16 cellular contexts compared by ENCODE assay signal in genomic region chr3:128242818-128243601, GRCh38.
DNase-seq lines count a peak whose midpoint lies in the region; ATAC-seq lines count a peak whose summit lies in the region.
"Had no signal": no experiment of that assay in that cellular context is flagged by ENCODE, and none has a peak within 500 bp of the region (broad histone marks: within the 10 kb centered on the region; RNA-seq: fewer than 3 reads in every experiment).

No MANE protein-coding gene starts in this region.

- H3K36me3 Mint-ChIP-seq in T-helper 2 cell treated with Interferon-gamma antibody and Interleukin-4, amounts not matched to agents 5 μg/mL and 100 μg/mL, for 36 hours (ENCODE audit: low read depth) = peaks cover 6% of the 10 kb centered on the region
- no peaks in the 10 kb centered on the region for H3K36me3 Mint-ChIP-seq in effector memory CD8-positive, alpha-beta T cell (ENCODE audit: insufficient read depth)

- H3K4me3 ChIP-seq in BLaER1 treated with 17β-estradiol and CSF1 and Interleukin-3, amounts not matched to agents 10 nM and 100 nM = no peak overlapping the region
- H3K4me3 ChIP-seq: adrenal gland, BLaER1, suprapubic skin had no signal

- H3K4me1 Mint-ChIP-seq in T-helper 2 cell treated with Interferon-gamma antibody and Interleukin-4, amounts not matched to agents 5 μg/mL and 100 μg/mL, for 36 hours (ENCODE audit: low read depth) = peaks cover 11% of the 10 kb centered on the region
- peaks cover 16 to 18% of the 10 kb centered on the region in 2 donors for H3K4me1 Mint-ChIP-seq in effector memory CD8-positive, alpha-beta T cell (ENCODE audit: low read depth in 2 of 2)

- no peak overlapping the region for H3K9ac ChIP-seq in BLaER1 treated with 17β-estradiol and CSF1 and Interleukin-3, amounts not matched to agents 10 nM and 100 nM
- H3K9ac ChIP-seq: BLaER1 had no signal

- peaks cover 0 to 31% (median 5%) of the 10 kb centered on the region in 11 experiments; a peak in 10 of 22 replicates for H4K20me1 ChIP-seq in BLaER1 treated with 17β-estradiol and CSF1 and Interleukin-3, amounts not matched to agents 10 nM and 100 nM

- H3K27ac ChIP-seq in BLaER1 treated with 17β-estradiol and CSF1 and Interleukin-3, amounts not matched to agents 10 nM and 100 nM = peak overlapping the region in 3 of 11 experiments; percentile 1 to 50 (median 7); a peak in 3 of 22 replicates
- H3K27ac ChIP-seq: adrenal gland, BLaER1, suprapubic skin had no signal

- H3K36me3 ChIP-seq in BLaER1 treated with 17β-estradiol and CSF1 and Interleukin-3, amounts not matched to agents 10 nM and 100 nM = peaks cover 0 to 17% (median 13%) of the 10 kb centered on the region in 11 experiments; a peak in 19 of 22 replicates
- H3K36me3 ChIP-seq: adrenal gland had no signal

- H3K4me2 ChIP-seq in BLaER1 treated with 17β-estradiol and CSF1 and Interleukin-3, amounts not matched to agents 10 nM and 100 nM = peak overlapping the region in 8 of 11 experiments; percentile 10 to 75 (median 48); a peak in 14 of 22 replicates
- H3K4me2 ChIP-seq: BLaER1 had no signal

- H3K9me3 Mint-ChIP-seq in T-helper 2 cell treated with Interferon-gamma antibody and Interleukin-4, amounts not matched to agents 5 μg/mL and 100 μg/mL, for 36 hours = no peaks in the 10 kb centered on the region
- no peaks in the 10 kb centered on the region for H3K9me3 Mint-ChIP-seq in effector memory CD8-positive, alpha-beta T cell
- H3K9me3 Mint-ChIP-seq: immature natural killer cell had no signal

- peaks cover 4 to 29% (median 13%) of the 10 kb centered on the region in 10 experiments; a peak in 15 of 20 replicates for H3K4me1 ChIP-seq in BLaER1 treated with 17β-estradiol and CSF1 and Interleukin-3, amounts not matched to agents 10 nM and 100 nM
- H3K4me1 ChIP-seq: adrenal gland, BLaER1, suprapubic skin had no signal

- H3K27me3 Mint-ChIP-seq in T-helper 2 cell treated with Interferon-gamma antibody and Interleukin-4, amounts not matched to agents 5 μg/mL and 100 μg/mL, for 36 hours (ENCODE audit: low read depth) = no peaks in the 10 kb centered on the region
- H3K27me3 Mint-ChIP-seq in effector memory CD8-positive, alpha-beta T cell = no peaks in the 10 kb centered on the region

- ATAC-seq in effector memory CD8-positive, alpha-beta T cell (replicated peaks) = no peak
- ATAC-seq in GM21423 (IDR thresholded peaks at IDR 0.05; ENCODE audit: unreplicated experiment) = no peak
- ATAC-seq in HG02938 (IDR thresholded peaks at IDR 0.05; ENCODE audit: unreplicated experiment) = no peak

- H3K9me3 ChIP-seq in BLaER1 treated with 17β-estradiol and CSF1 and Interleukin-3, amounts not matched to agents 10 nM and 100 nM (replicated peaks in 1 of 11) = no peaks in the 10 kb centered on the region
- H3K9me3 ChIP-seq: adrenal gland, BLaER1, suprapubic skin had no signal

- H3K27ac Mint-ChIP-seq in T-helper 2 cell treated with Interferon-gamma antibody and Interleukin-4, amounts not matched to agents 5 μg/mL and 100 μg/mL, for 36 hours = peak overlapping the region; percentile 72
- peak overlapping the region; percentile 51 to 57 for H3K27ac Mint-ChIP-seq in effector memory CD8-positive, alpha-beta T cell

- no peaks in the 10 kb centered on the region for H3K27me3 ChIP-seq in BLaER1 treated with 17β-estradiol and CSF1 and Interleukin-3, amounts not matched to agents 10 nM and 100 nM
- H3K27me3 ChIP-seq: adrenal gland, BLaER1, suprapubic skin had no signal

- DNase-seq in Daoy (ENCODE audit: low read depth) = peak; percentile 21
- peak; percentile 12 for DNase-seq in T-helper 2 cell treated with Interferon-gamma antibody and Interleukin-4, amounts not matched to agents 5 μg/mL and 100 μg/mL, for 36 hours (ENCODE audit: low spot score)
- no peak for DNase-seq in effector memory CD8-positive, alpha-beta T cell
- no peak for DNase-seq in GDM1 (lab: John Stamatoyannopoulos, UW)
- no peak for DNase-seq in mesenteric fat pad (ENCODE audit: low spot score)
- DNase-seq: activated CD4-positive, CD25-positive, alpha-beta regulatory T cell treated with anti-CD3 and anti-CD28 coated beads, Interleukin-2, amount 50 U/mL, for 72 hours; cortex of kidney; foreskin fibroblast; immature natural killer cell; NCI-H2171 treated with DMSO at 0.1 percent for 48 hours had no signal

- peak overlapping the region; percentile 55 for H3K4me3 Mint-ChIP-seq in T-helper 2 cell treated with Interferon-gamma antibody and Interleukin-4, amounts not matched to agents 5 μg/mL and 100 μg/mL, for 36 hours
- H3K4me3 Mint-ChIP-seq in effector memory CD8-positive, alpha-beta T cell = no peak overlapping the region
- H3K4me3 Mint-ChIP-seq: immature natural killer cell had no signal

Comparison
In these comparisons a context has a peak if more than half of its experiments do, and no peak if none do; other contexts are left out.
1. DNase-seq: peak in Daoy (single experiment) and T-helper 2 cell treated with Interferon-gamma antibody and Interleukin-4, amounts not matched to agents 5 μg/mL and 100 μg/mL, for 36 hours (single experiment); none in effector memory CD8-positive, alpha-beta T cell (0 of 3), GDM1 (single experiment) and mesenteric fat pad (single experiment).